Comparison of ENCODE assay signal across 8 cellular contexts in the genomic region with DNA sequence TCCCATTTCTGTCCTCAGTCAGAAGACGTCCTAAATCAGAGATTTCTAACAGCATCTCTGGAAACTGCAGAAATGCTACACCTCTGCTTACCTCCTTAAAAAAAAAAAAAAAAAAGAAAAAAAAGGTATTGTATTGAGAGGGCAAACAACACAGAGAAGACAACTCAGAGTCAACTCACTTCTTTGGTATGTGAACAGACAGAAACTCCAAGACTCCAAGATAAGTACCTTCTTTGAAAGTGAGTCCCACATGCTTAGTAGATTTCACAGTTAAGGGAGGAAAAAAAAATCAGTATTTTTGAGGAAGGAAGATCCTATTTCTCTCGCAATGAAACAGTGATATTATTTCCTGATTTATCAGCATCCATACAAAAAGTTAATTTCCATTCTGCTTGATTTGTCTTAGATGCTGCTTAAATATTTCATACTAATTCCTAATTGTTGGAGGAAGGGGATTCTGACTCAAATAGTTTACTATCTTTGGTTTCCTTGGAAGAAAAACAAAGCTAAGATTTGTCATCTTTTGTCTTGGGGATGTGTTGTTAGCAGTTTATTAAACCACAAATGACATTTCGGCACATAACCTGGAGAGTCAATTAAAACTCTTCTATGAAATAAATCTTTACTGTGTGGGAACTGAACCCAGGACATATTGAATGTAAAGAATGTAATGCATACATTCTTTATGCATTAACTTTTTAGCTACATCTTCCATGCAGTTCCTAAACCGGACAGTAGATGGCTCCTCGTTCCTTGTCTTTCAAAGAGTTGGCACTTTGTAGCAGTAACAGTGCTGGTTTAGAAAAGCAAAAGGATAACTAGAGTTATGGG. TPM values are rescaled to one million over a fixed set of nuclear protein-coding genes. Genes with fewer than 3 reads are reported as not detected.
DNase-seq lines count a peak whose midpoint lies in the region; ATAC-seq and TF ChIP-seq lines count a peak whose summit lies in the region.

No MANE protein-coding gene starts in this region.

- H3K27ac ChIP-seq in mammary epithelial cell (ENCODE audit: insufficient read depth, low read depth, low read length) = peak overlapping the region; percentile 80

- H4K20me1 ChIP-seq in mammary epithelial cell (ENCODE audit: insufficient read depth, low read length) = no peaks in the 10 kb centered on the region

- peak overlapping the region; percentile 40 for H3K4me2 ChIP-seq in mammary epithelial cell (ENCODE audit: insufficient read depth, low read depth, low read length)

- WGBS in mammary epithelial cell (ENCODE audit: low coverage, missing lambda C conversion rate) = 19% methylated on average over 5 of the region's 5 CpGs

- in situ Hi-C loops in mammary epithelial cell (cut with MboI; ENCODE audit: low sequenced_read_pairs in 2 of 2) = no loop called here

- H3K36me3 ChIP-seq in mammary epithelial cell (ENCODE audit: insufficient read depth, low read length) = no peaks in the 10 kb centered on the region

- BruUV-seq in mammary epithelial cell (replicated peaks; lab: Mats Ljungman, UMichigan) = no TSS peak

- dilution Hi-C loops in mammary epithelial cell (cut with HindIII; ENCODE audit: low sequenced_read_pairs) = no loop called here

- H2AFZ ChIP-seq in mammary epithelial cell (ENCODE audit: low read depth, low read length) = no peak overlapping the region

- CTCF ChIA-PET in mammary epithelial cell (lab: Charles Lee; ENCODE audit: low non-redundant PET) = interaction anchor here (0.5 to 1.2 kb wide), 8 partner anchors 168 to 818 kb away, joined by 3 to 11 read pairs (median 5); no protein-coding TSS in a partner anchor

- H3K4me1 ChIP-seq in mammary epithelial cell (ENCODE audit: insufficient read depth, low read length) = peaks cover 19% of the 10 kb centered on the region

- DNase-seq in activated CD4-positive, CD25-positive, alpha-beta regulatory T cell (lab: John Stamatoyannopoulos, UW) = peak; percentile 34 to 61 (median 39)
- DNase-seq in NCI-H146 (lab: John Stamatoyannopoulos, UW) = peak; percentile 75
- DNase-seq in T1000 (lab: John Stamatoyannopoulos, UW) = peak; percentile 8
- DNase-seq in mammary epithelial cell = peak; percentile 87
- DNase-seq in left colon = peak; percentile 61 to 86
- peak; percentile 56 to 57 for DNase-seq in stimulated activated CD4-positive, alpha-beta T cell treated with anti-CD3 and anti-CD28 coated beads, Interleukin-4, amount 100 ng/mL, for 4 hours

- no peaks in the 10 kb centered on the region for H3K27me3 ChIP-seq in mammary epithelial cell (ENCODE audit: insufficient read depth, low read length)

- H3K9ac ChIP-seq in mammary epithelial cell (ENCODE audit: insufficient read depth, low read length) = peak overlapping the region; percentile 61

- no peaks in the 10 kb centered on the region for H3K79me2 ChIP-seq in mammary epithelial cell (ENCODE audit: insufficient read depth, low read length)

- H3K4me3 ChIP-seq in mammary epithelial cell (replicated peaks in 1 of 3; ENCODE audit: insufficient read depth in 1 of 3, low read depth in 2 of 3, low read length in 3 of 3) = no peak overlapping the region

- no peaks in the 10 kb centered on the region for H3K9me3 ChIP-seq in mammary epithelial cell (replicated peaks; ENCODE audit: insufficient read depth, low read length)

- intact Hi-C loops in mammary epithelial cell (cut with micrococcal nuclease) = loop anchor here (1.0 to 5.0 kb wide), 7 partner anchors 61 to 801 kb away; no protein-coding TSS in a partner anchor
- intact Hi-C loops in left colon (cut with DNase I, micrococcal nuclease) = loop anchor here (1.0 to 10.0 kb wide), 2 partner anchors 377 to 378 kb away; no protein-coding TSS in a partner anchor

- TF ChIP-seq CTCF in mammary epithelial cell (conservative IDR thresholded peaks at IDR 0.05 in 1 of 2, IDR thresholded peaks at IDR 0.05 in 1 of 2; ENCODE audit: extremely low read depth in 1 of 2, insufficient read depth in 1 of 2, low read depth in 1 of 2, low read length in 2 of 2) = peak; percentile 92 to 98

- no peak for ATAC-seq in activated CD4-positive, CD25-positive, alpha-beta regulatory T cell treated with anti-CD3 and anti-CD28 coated beads, Interleukin-2, amount 50 U/mL, for 24 hours
- no peak for ATAC-seq in left colon
- ATAC-seq in GM18873 (IDR thresholded peaks at IDR 0.05; ENCODE audit: low FRiP score, unreplicated experiment) = no peak

RNA-seq across cellular contexts. Expression of a gene that starts 4.7 kb away (rescaled TPM):
- 10 to 100 TPM; 10.6 to 15.3 TPM for total RNA-seq in mammary epithelial cell
- 8.7 TPM for polyA plus RNA-seq in mammary epithelial cell
- 2.0 TPM for polyA minus RNA-seq in mammary epithelial cell
- 10 to 100 TPM; 13.5 to 24.1 TPM for total RNA-seq in left colon

Comparison
In these comparisons a context has a peak if more than half of its experiments do, and no peak if none do; other contexts are left out.
1. DNase-seq: peak in every context shown above with its lines; median percentile 87 in mammary epithelial cell; 75 in NCI-H146; 74 in left colon; 56 in stimulated activated CD4-positive, alpha-beta T cell treated with anti-CD3 and anti-CD28 coated beads, Interleukin-4, amount 100 ng/mL, for 4 hours; 39 in activated CD4-positive, CD25-positive, alpha-beta regulatory T cell; 8 in T1000.